Comparison of ENCODE assay signal across 9 cellular contexts in the genomic region with DNA sequence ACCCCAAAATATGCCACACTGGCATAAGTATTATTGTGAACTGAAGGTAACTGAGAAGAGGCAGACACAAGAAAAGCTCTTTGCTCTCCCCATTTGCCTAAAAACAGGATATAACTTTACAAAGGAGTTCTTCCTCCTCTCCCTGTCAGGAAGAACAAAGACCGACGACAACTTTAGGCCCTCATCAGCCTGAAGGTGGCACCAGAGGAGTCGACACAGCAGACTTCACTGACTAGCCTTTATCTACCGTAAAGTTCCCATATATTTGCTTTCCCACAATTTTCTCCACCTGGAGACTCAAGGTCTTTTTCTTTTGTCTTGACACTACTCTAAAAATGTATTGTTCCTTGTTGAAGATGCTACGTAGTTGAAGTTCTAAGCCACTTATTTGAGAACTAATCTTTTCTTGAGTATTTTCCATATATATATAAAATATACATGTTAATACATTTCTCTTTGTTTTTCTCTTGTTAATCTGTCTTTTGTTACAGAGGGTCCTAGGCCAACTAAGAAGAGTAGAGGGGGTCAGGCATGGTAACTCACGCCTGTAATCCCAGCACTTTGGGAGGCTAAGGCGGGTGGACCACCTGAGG. TPM values are rescaled to one million over a fixed set of nuclear protein-coding genes. Genes with fewer than 3 reads are reported as not detected.
A peak's percentile ranks its signal among the peaks of the same experiment; 100 is the strongest.
DNase-seq lines count a peak whose midpoint lies in the region; ATAC-seq and TF ChIP-seq lines count a peak whose summit lies in the region.
"Had no signal": no experiment of that assay in that cellular context is flagged by ENCODE, and none has a peak within 500 bp of the region (broad histone marks: within the 10 kb centered on the region; RNA-seq: fewer than 3 reads in every experiment).

No MANE protein-coding gene starts in this region.

- H3K27ac ChIP-seq in Peyer's patch = no peak overlapping the region
- no peak overlapping the region for H3K27ac ChIP-seq in substantia nigra (ENCODE audit: low read depth, low read length, poor library complexity, severe bottlenecking)

- no peaks in the 10 kb centered on the region for H3K4me1 Mint-ChIP-seq in chondrocyte (ENCODE audit: low read depth)

- peak; percentile 19 to 58 (median 55) for TF ChIP-seq CTCF in Peyer's patch (IDR thresholded peaks at IDR 0.05)
- TF ChIP-seq CTCF in chondrocyte (IDR thresholded peaks at IDR 0.05) = peak; percentile 83

- TF ChIP-seq POLR2A in Peyer's patch (IDR thresholded peaks at IDR 0.05) = no peak

- H3K4me3 ChIP-seq in H7 (ENCODE audit: insufficient read depth, low read depth, low read length) = no peak overlapping the region
- H3K4me3 ChIP-seq in Peyer's patch = no peak overlapping the region

- H3K27ac Mint-ChIP-seq in chondrocyte (ENCODE audit: unreplicated experiment) = no peak overlapping the region
- H3K27ac Mint-ChIP-seq: stimulated activated naive B cell treated with anti-CD40 and anti-IgM and Interleukin-4, amounts not matched to agents 10 μg/mL and 1 μg/mL and 100 μg/mL, for 72 hours had no signal

- peaks cover 6% of the 10 kb centered on the region for H3K9me3 Mint-ChIP-seq in chondrocyte (ENCODE audit: low read depth)
- H3K9me3 Mint-ChIP-seq: stimulated activated naive B cell treated with anti-CD40 and anti-IgM and Interleukin-4, amounts not matched to agents 10 μg/mL and 1 μg/mL and 100 μg/mL, for 72 hours had no signal

- peaks cover 0 to 12% (median 0%) of the 10 kb centered on the region in 4 donors for H3K4me1 ChIP-seq in Peyer's patch

- H3K36me3 ChIP-seq in H7 (replicated peaks; ENCODE audit: control insufficient read depth, insufficient read depth, low read length) (no peaks in the 10 kb centered on the region), Peyer's patch (no peaks in the 10 kb centered on the region)

- peak; percentile 60 for DNase-seq in D341Med (ENCODE audit: low spot score)
- DNase-seq in H7 = peak; percentile 67
- DNase-seq in Peyer's patch = peak in 2 of 3 donors; percentile 55 to 82
- no peak for DNase-seq in chondrocyte (ENCODE audit: low spot score)
- DNase-seq in left kidney (ENCODE audit: low read depth, low spot score) = peak; percentile 88
- peak in 27 of 49 donors; percentile 5 to 53 (median 29) for DNase-seq in substantia nigra (lab: John Stamatoyannopoulos, UW)
- DNase-seq: stimulated activated naive B cell treated with anti-CD40 and anti-IgM and Interleukin-4, amounts not matched to agents 10 μg/mL and 1 μg/mL and 100 μg/mL, for 72 hours had no signal

- H3K9me3 ChIP-seq in Peyer's patch = no peaks in the 10 kb centered on the region

- H3K27me3 Mint-ChIP-seq in chondrocyte (ENCODE audit: low read depth) = peaks cover 17% of the 10 kb centered on the region

- no peaks in the 10 kb centered on the region for H3K36me3 Mint-ChIP-seq in chondrocyte (ENCODE audit: low read depth)
- H3K36me3 Mint-ChIP-seq: stimulated activated naive B cell treated with anti-CD40 and anti-IgM and Interleukin-4, amounts not matched to agents 10 μg/mL and 1 μg/mL and 100 μg/mL, for 72 hours had no signal

- no peak for ATAC-seq in GM21737 (IDR thresholded peaks at IDR 0.05; ENCODE audit: unreplicated experiment)
- no peak for ATAC-seq in GM18517 (IDR thresholded peaks at IDR 0.05; ENCODE audit: unreplicated experiment)

- H3K4me3 Mint-ChIP-seq in chondrocyte (ENCODE audit: unreplicated experiment) = no peak overlapping the region
- H3K4me3 Mint-ChIP-seq: stimulated activated naive B cell treated with anti-CD40 and anti-IgM and Interleukin-4, amounts not matched to agents 10 μg/mL and 1 μg/mL and 100 μg/mL, for 72 hours had no signal

- H3K27me3 ChIP-seq in H7 (ENCODE audit: control insufficient read depth, insufficient read depth, low read length) = no peaks in the 10 kb centered on the region
- no peaks in the 10 kb centered on the region for H3K27me3 ChIP-seq in Peyer's patch

RNA-seq across cellular contexts. Expression of a gene that starts 16.2 kb away (rescaled TPM):
- total RNA-seq in H7 (2014; rRNA removed; shearing (Covaris generic)) = not detected in 2 replicates
- total RNA-seq in Peyer's patch (under 1 TPM in 1 of 4 donors, not detected in 3; 0.76 TPM), chondrocyte (0.10 TPM in 2 of 3 replicates, not detected in the other)

RNA-seq across cellular contexts. Expression of a gene that starts 55.2 kb away (rescaled TPM):
- 13.4 and 16.5 TPM in 2 replicates for total RNA-seq in H7 (2014; rRNA removed; shearing (Covaris generic))
- total RNA-seq in Peyer's patch = 10 to 100 TPM; 19.0 to 40.5 (median 29.4) TPM
- total RNA-seq in chondrocyte = 15.2 to 22.3 TPM (median 21.2 TPM) in 3 replicates
